ENCODE assay signal across 8 cellular contexts in the genomic region with DNA sequence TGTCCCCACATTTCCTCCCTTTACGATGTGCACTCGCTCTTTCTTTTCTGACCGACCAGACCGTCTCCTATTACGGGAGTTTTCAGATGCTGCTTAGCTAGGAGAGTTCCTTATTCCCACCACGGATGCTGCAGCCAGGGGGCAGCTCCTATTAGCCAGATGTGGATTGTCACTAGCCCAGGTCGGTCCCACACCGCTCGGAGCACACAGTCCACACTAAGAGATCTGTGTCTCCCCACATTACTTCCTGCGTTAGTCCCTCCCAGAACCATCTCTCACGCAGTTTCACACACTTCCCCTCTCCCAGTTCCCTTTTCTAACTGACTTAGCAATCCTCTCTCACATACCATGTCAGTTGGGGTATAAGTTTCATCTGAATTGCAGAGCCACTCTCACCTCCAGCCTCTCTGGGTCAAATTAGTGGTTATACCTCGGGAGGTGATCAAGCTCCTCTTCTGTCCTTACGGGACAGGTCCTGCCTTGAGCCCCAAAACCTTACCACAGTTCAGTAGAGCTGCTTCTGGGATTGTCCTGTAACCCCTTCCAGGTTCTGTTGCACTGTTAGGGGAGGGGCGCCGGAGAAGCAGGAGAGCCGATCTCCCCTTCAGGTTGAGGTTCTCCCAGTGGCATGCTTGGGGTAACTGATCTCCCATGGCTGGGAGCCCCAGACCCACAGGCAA. TPM values are rescaled to one million over a fixed set of nuclear protein-coding genes. Genes with fewer than 3 reads are reported as not detected.
DNase-seq lines count a peak whose midpoint lies in the region; ATAC-seq, FAIRE-seq and TF ChIP-seq lines count a peak whose summit lies in the region.

No MANE protein-coding gene starts in this region.

- H4K5ac ChIP-seq in H1 (ENCODE audit: insufficient read length, low read depth, low read length), result no peak overlapping the region

- no peak overlapping the region for H3K14ac ChIP-seq in H1 (ENCODE audit: insufficient read length)

- peak; percentile 95 for ATAC-seq in GM21390 (IDR thresholded peaks at IDR 0.05; ENCODE audit: unreplicated experiment)
- ATAC-seq in stimulated activated memory B cell treated with anti-CD40 and anti-IgM and Interleukin-4, amounts not matched to agents 10 μg/mL and 1 μg/mL and 100 μg/mL, for 72 hours, result peak; percentile 86

- H3K4me3 Mint-ChIP-seq in stimulated activated memory B cell treated with anti-CD40 and anti-IgM and Interleukin-4, amounts not matched to agents 10 μg/mL and 1 μg/mL and 100 μg/mL, for 72 hours, result peak overlapping the region; percentile 84
- H3K4me3 Mint-ChIP-seq in HFFc6, result no peak overlapping the region

- H4K91ac ChIP-seq in H1 (replicated peaks; ENCODE audit: insufficient read length, low read length), result no peak overlapping the region

- no peak overlapping the region for H2BK15ac ChIP-seq in H1 (ENCODE audit: low read length)

- H2BK20ac ChIP-seq in H1 (ENCODE audit: low read length), result no peak overlapping the region

- H3K4me3 ChIP-seq in H1 (ENCODE audit: extremely low read depth in 1 of 4, insufficient read depth in 2 of 4, low read depth in 3 of 4, low read length in 4 of 4), result no peak overlapping the region

- no peaks in the 10 kb centered on the region for H3K36me3 Mint-ChIP-seq in stimulated activated memory B cell treated with anti-CD40 and anti-IgM and Interleukin-4, amounts not matched to agents 10 μg/mL and 1 μg/mL and 100 μg/mL, for 72 hours
- 0 out of 2 replicates have a peak, but pooled peaks cover 4% of the 10 kb centered on the region for H3K36me3 Mint-ChIP-seq in HFFc6 (ENCODE audit: low read depth)

- H3K9me3 ChIP-seq in H1 (ENCODE audit: insufficient read depth in 2 of 2, low read depth in 1 of 2, low read length in 1 of 2), result no peaks in the 10 kb centered on the region

- POLR2A ChIA-PET in GM10248 (lab: Yijun Ruan, JAX), result no interaction called here
- POLR2A ChIA-PET in H1 (lab: Charles Lee; ENCODE audit: partially characterized antibody), result no interaction called here

- 88% methylated on average over 16 of the region's 16 CpGs; no CpG with 5 or more reads in 1 of the 2 experiments for WGBS in H1 (ENCODE audit: extremely low coverage in 1 of 2, insufficient coverage in 1 of 2, insufficient read length in 1 of 2, insufficient replicate concordance in 2 of 2, low coverage in 1 of 2, low lambda C conversion rate in 2 of 2, missing lambda C conversion rate in 1 of 2), 2 experiments

- H3K27ac ChIP-seq in H1 (ENCODE audit: low read depth, low read length), result no peak overlapping the region

- H2BK12ac ChIP-seq in H1 (ENCODE audit: low read depth, low read length), result no peak overlapping the region

- peaks cover 0 to 8% (median 3%) of the 10 kb centered on the region in 4 experiments; a peak in 3 of 7 replicates for H3K4me1 ChIP-seq in H1 (replicated peaks in 1 of 4; ENCODE audit: control insufficient read depth in 3 of 4, insufficient read depth in 4 of 4, low read length in 3 of 4)

- peak overlapping the region; percentile 41; the same call in 1 of the 2 replicates for H2AFZ ChIP-seq in H1 (ENCODE audit: low read length)

- no peak overlapping the region for H4K8ac ChIP-seq in H1 (ENCODE audit: extremely low read depth, insufficient read depth, low read length)

- no peaks in the 10 kb centered on the region for H3K27me3 Mint-ChIP-seq in stimulated activated memory B cell treated with anti-CD40 and anti-IgM and Interleukin-4, amounts not matched to agents 10 μg/mL and 1 μg/mL and 100 μg/mL, for 72 hours
- H3K27me3 Mint-ChIP-seq in HFFc6 (ENCODE audit: insufficient read depth), result no peaks in the 10 kb centered on the region; the same call in 1 of the 2 replicates

- no peak overlapping the region for H3K23ac ChIP-seq in H1 (ENCODE audit: insufficient read length)

- no peak overlapping the region for H2BK5ac ChIP-seq in H1 (ENCODE audit: low read depth, low read length)

- no peak overlapping the region for H3K9ac ChIP-seq in H1 (replicated peaks in 1 of 4; ENCODE audit: extremely low read depth in 1 of 4, low read depth in 3 of 4, low read length in 3 of 4)

- H4K20me1 ChIP-seq in H1 (replicated peaks in 1 of 2; ENCODE audit: control insufficient read depth in 1 of 2, insufficient read depth in 2 of 2, low read length in 2 of 2), result no peaks in the 10 kb centered on the region

- H3K4me2 ChIP-seq in H1 (ENCODE audit: insufficient read depth in 1 of 2, low read depth in 2 of 2, low read length in 2 of 2), result no peak overlapping the region

- H3K36me3 ChIP-seq in H1 (ENCODE audit: control insufficient read depth in 2 of 4, insufficient read depth in 4 of 4, low read length in 3 of 4), result no peaks in the 10 kb centered on the region

- TF ChIP-seq EP300 in H1 (IDR thresholded peaks at IDR 0.05; ENCODE audit: borderline replicate concordance in 1 of 2, low read depth in 2 of 2, low read length in 2 of 2), result no peak

- no peaks in the 10 kb centered on the region for H3K27me3 ChIP-seq in H1 (replicated peaks in 1 of 4; ENCODE audit: control insufficient read depth in 3 of 4, extremely low read depth in 1 of 4, insufficient read depth in 3 of 4, low read length in 3 of 4)

- H3K56ac ChIP-seq in H1 (replicated peaks; ENCODE audit: insufficient read length, low read depth, low read length), result no peak overlapping the region

- H3K4ac ChIP-seq in H1 (replicated peaks; ENCODE audit: insufficient read length, low read depth, low read length), result no peak overlapping the region

- H3K9me3 Mint-ChIP-seq in stimulated activated memory B cell treated with anti-CD40 and anti-IgM and Interleukin-4, amounts not matched to agents 10 μg/mL and 1 μg/mL and 100 μg/mL, for 72 hours, result peaks cover 4% of the 10 kb centered on the region
- H3K9me3 Mint-ChIP-seq in HFFc6, result peaks cover 40% of the 10 kb centered on the region

- H3K23me2 ChIP-seq in H1 (ENCODE audit: low read depth, low read length), result no peaks in the 10 kb centered on the region

- no peak for FAIRE-seq in H1 (lab: Jason Lieb, UNC)

- H2BK120ac ChIP-seq in H1 (replicated peaks; ENCODE audit: low read depth, low read length), result no peak overlapping the region

- H3K27ac Mint-ChIP-seq in stimulated activated memory B cell treated with anti-CD40 and anti-IgM and Interleukin-4, amounts not matched to agents 10 μg/mL and 1 μg/mL and 100 μg/mL, for 72 hours, result peak overlapping the region; percentile 35
- no peak overlapping the region for H3K27ac Mint-ChIP-seq in HFFc6

- no peaks in the 10 kb centered on the region for H3K79me1 ChIP-seq in H1 (ENCODE audit: low read depth, low read length)

- no peak for TF ChIP-seq CTCF in GM10248 (IDR thresholded peaks at IDR 0.05; ENCODE audit: control extremely low read depth, extremely low read depth, low read depth, missing control alignments)
- no peak for TF ChIP-seq CTCF in H1 (IDR thresholded peaks at IDR 0.05; ENCODE audit: control extremely low read depth in 1 of 3, insufficient read depth in 1 of 3, low read depth in 1 of 3, low read length in 3 of 3)
- no peak for TF ChIP-seq CTCF in HFFc6 (IDR thresholded peaks at IDR 0.05)

- DNase-seq in GM10248 (ENCODE audit: extremely low spot score) (peak; percentile 34), HT-29 (ENCODE audit: low spot score) (peak; percentile 7), H1 (ENCODE audit: low read depth in 1 of 2, low spot score in 2 of 2) (no peak), NCI-H2029 treated with DMSO at 0.1 percent for 48 hours (lab: John Stamatoyannopoulos, UW) (no peak), occipital lobe (lab: John Stamatoyannopoulos, UW) (no peak), HFFc6 (no peak)

- TF ChIP-seq RAD21 in H1 (IDR thresholded peaks at IDR 0.05 in 1 of 2, conservative IDR thresholded peaks at IDR 0.05 in 1 of 2; ENCODE audit: low read depth in 2 of 2, low read length in 2 of 2), result peak in 1 of 2 experiments; percentile 6; a peak in 1 of 4 replicates

- no peak for TF ChIP-seq POLR2A in H1 (IDR thresholded peaks at IDR 0.05; ENCODE audit: control extremely low read depth in 1 of 2, low read depth in 2 of 2, low read length in 2 of 2)

- no peak overlapping the region for H2AK5ac ChIP-seq in H1 (ENCODE audit: low read depth, low read length)

- CTCF ChIA-PET in GM10248 (lab: Yijun Ruan, JAX) (interaction anchor here (1.2 to 3.8 kb wide), 5 partner anchors 8 to 141 kb away, joined by 3 to 12 read pairs (median 5); no protein-coding TSS in a partner anchor), H1 (lab: Charles Lee; ENCODE audit: partially characterized antibody) (interaction anchor here (0.7 to 2.4 kb wide), 11 partner anchors 8 to 141 kb away, joined by 3 to 9 read pairs (median 5); no protein-coding TSS in a partner anchor)

- no peaks in the 10 kb centered on the region for H3K79me2 ChIP-seq in H1 (ENCODE audit: control insufficient read depth in 1 of 2, insufficient read depth in 2 of 2, low read length in 2 of 2)

- no peak overlapping the region for H3K18ac ChIP-seq in H1 (ENCODE audit: extremely low read depth, low read length)

- peaks cover 8% of the 10 kb centered on the region for H3K4me1 Mint-ChIP-seq in stimulated activated memory B cell treated with anti-CD40 and anti-IgM and Interleukin-4, amounts not matched to agents 10 μg/mL and 1 μg/mL and 100 μg/mL, for 72 hours
- no peaks in the 10 kb centered on the region for H3K4me1 Mint-ChIP-seq in HFFc6 (ENCODE audit: low read depth)

TF ChIP-seq in H1, 55 proteins besides CTCF, POLR2A, EP300 and RAD21 (continues in another document):
- TF ChIP-seq CHD2 (IDR thresholded peaks at IDR 0.05; ENCODE audit: low read length) (no peak), KDM4A (IDR thresholded peaks at IDR 0.05; ENCODE audit: low read depth, low read length, severe bottlenecking) (no peak), YY1 (IDR thresholded peaks at IDR 0.05; ENCODE audit: low read depth, low read length) (no peak), SP1 (IDR thresholded peaks at IDR 0.05; ENCODE audit: low read depth, low read length) (no peak), POLR2AphosphoS5 (IDR thresholded peaks at IDR 0.05; ENCODE audit: low read depth, low read length) (no peak), ZNF274 (IDR thresholded peaks at IDR 0.05; ENCODE audit: borderline replicate concordance, extremely low read depth, low read length) (no peak), TAF1 (IDR thresholded peaks at IDR 0.05; ENCODE audit: low read depth, low read length) (no peak), TCF12 (IDR thresholded peaks at IDR 0.05; ENCODE audit: low read depth, low read length) (no peak), RFX5 (IDR thresholded peaks at IDR 0.05; ENCODE audit: borderline replicate concordance, low read depth, low read length) (no peak)

RNA-seq across cellular contexts. Expression of gene SULT1E1, which starts 28.2 kb away (rescaled TPM):
- total RNA-seq in HT-29 (2014; rRNA removed; shearing (Covaris generic)), result not detected in 2 replicates
- total RNA-seq in H1 (2021; fragmentation: NEBNext Ultra II Directional; extraction: Animal tissue kit (Norgen Biotek cat#: 25700)), result not detected in 2 replicates
- polyA plus RNA-seq in H1 (2011; rRNA removed), result not detected in 2 replicates
- polyA plus RNA-seq in H1 (2011; cell fraction: cytosol; rRNA removed), result not detected
- not detected for polyA plus RNA-seq in H1 (2011; cell fraction: nucleus; rRNA removed)
- not detected in 4 replicates for polyA plus RNA-seq in H1 (2012, experiment 1 of 2)
- polyA plus RNA-seq in H1 (2012, experiment 2 of 2), result not detected
- polyA plus RNA-seq in H1 (2013, experiment 1 of 2), result not detected
- polyA plus RNA-seq in H1 (2013, experiment 2 of 2), result 0.02 TPM
- not detected in 2 replicates for polyA minus RNA-seq in H1 (2011; rRNA and poly(A)+ RNA removed)
- not detected for polyA minus RNA-seq in H1 (2011; cell fraction: cytosol; rRNA and poly(A)+ RNA removed)
- polyA minus RNA-seq in H1 (2011; cell fraction: nucleus; rRNA and poly(A)+ RNA removed), result not detected
- 8.4 TPM for total RNA-seq in occipital lobe
- not detected for total RNA-seq in HFFc6 (2021; fragmentation: NEBNext Ultra II Directional; extraction: Animal tissue kit (Norgen Biotek cat#: 25700))

Comparison
In these comparisons a context has a peak if more than half of its experiments do, and no peak if none do; other contexts are left out.
1. DNase-seq: peak in GM10248 (single experiment) and HT-29 (single experiment); none in H1 (0 of 2), NCI-H2029 treated with DMSO at 0.1 percent for 48 hours (single experiment), occipital lobe (single experiment) and HFFc6 (single experiment).